In the genomic region with DNA sequence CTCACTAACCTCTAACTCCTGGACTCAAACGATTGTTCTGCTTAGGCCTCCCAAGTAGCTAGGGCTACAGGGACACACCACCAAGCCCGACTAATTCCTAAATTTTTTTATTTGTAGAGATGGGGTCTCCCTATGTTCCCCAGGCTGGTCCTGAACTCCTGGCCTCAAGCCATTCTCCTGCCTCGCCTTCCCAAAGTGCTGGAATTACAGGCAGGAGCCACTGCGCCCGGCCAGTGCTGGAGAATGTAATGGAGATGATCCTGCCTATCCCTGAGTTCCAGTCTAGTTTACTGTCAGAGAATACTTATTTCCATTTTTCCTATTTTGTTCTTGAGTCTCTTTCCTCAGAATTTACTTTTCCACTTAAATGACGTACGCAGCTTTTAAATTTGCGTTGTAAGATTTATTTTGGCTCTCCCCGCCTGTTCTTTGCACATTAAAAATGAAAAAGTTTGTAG, we compare ENCODE assay signal across 8 cellular contexts. TPM values are rescaled to one million over a fixed set of nuclear protein-coding genes. Genes with fewer than 3 reads are reported as not detected.
DNase-seq lines count a peak whose midpoint lies in the region; ATAC-seq and TF ChIP-seq lines count a peak whose summit lies in the region.

A gene (plus strand): TSS at position 408 of the 458 bp plus-strand sequence. CDS start 1,606 bp downstream, outside the sequence.

- ATAC-seq in memory B cell (ENCODE audit: low read depth) (no peak), aorta (ENCODE audit: low FRiP score) (no peak)

- intact Hi-C loops in aorta (cut with DNase I): loop anchor here (5.0 to 10.0 kb wide), 2 partner anchors 32 to 260 kb away; a partner anchor contains a TSS

- peaks cover 16% of the 10 kb centered on the region for H3K4me1 Mint-ChIP-seq in memory B cell

- H3K36me3 ChIP-seq in HUES48 (ENCODE audit: control insufficient read depth, insufficient read depth, low read length) (peaks cover 58% of the 10 kb centered on the region), brain microvascular endothelial cell (replicated peaks) (peaks cover 14% of the 10 kb centered on the region), aorta (ENCODE audit: control insufficient read depth in 1 of 2, insufficient read depth in 2 of 2, low read length in 1 of 2) (peaks cover 1 to 3% of the 10 kb centered on the region in 2 donors)

- H3K9me3 Mint-ChIP-seq in memory B cell: no peaks in the 10 kb centered on the region

- H3K4me1 ChIP-seq in HUES48 (ENCODE audit: control insufficient read depth, insufficient read depth, low read length) (peaks cover 13% of the 10 kb centered on the region), aorta (ENCODE audit: control insufficient read depth in 1 of 2, insufficient read depth in 2 of 2, low read length in 2 of 2) (peaks cover 5 to 6% of the 10 kb centered on the region in 2 donors)

- DNase-seq in brain microvascular endothelial cell (no peak), memory B cell (ENCODE audit: low spot score in 2 of 2) (no peak), aorta (no peak), NCI-H2227 (lab: John Stamatoyannopoulos, UW; ENCODE audit: unreplicated experiment) (no peak), SW 1271 (lab: John Stamatoyannopoulos, UW) (no peak), GM13976 (ENCODE audit: low spot score) (no peak)

- no peak for TF ChIP-seq CTCF in 22Rv1 (IDR thresholded peaks at IDR 0.05)
- no peak for TF ChIP-seq CTCF in brain microvascular endothelial cell (IDR thresholded peaks at IDR 0.05; ENCODE audit: low read depth, low read length, missing control alignments)
- no peak for TF ChIP-seq CTCF in GM13976 (IDR thresholded peaks at IDR 0.05; ENCODE audit: borderline replicate concordance, control extremely low read depth, extremely low read depth, insufficient read depth, missing control alignments)

- peak within 1 kb of the TSS; percentile 99 for H3K4me3 Mint-ChIP-seq in memory B cell

- H3K27me3 ChIP-seq in HUES48 (ENCODE audit: control insufficient read depth, insufficient read depth, low read length) (no peaks in the 10 kb centered on the region), brain microvascular endothelial cell (replicated peaks) (no peaks in the 10 kb centered on the region), aorta (ENCODE audit: control insufficient read depth in 1 of 2, insufficient read depth in 2 of 2, low read length in 1 of 2) (no peaks in the 10 kb centered on the region)

- in situ Hi-C loops in brain microvascular endothelial cell (cut with HindIII; ENCODE audit: low pct_ligation_motif_present, low sequenced_read_pairs): no loop called here
- in situ Hi-C loops in GM13976 (cut with MboI; ENCODE audit: low sequenced_read_pairs, unreplicated experiment): no loop called here

- peak within 1 kb of the TSS; percentile 93 for H3K9ac ChIP-seq in HUES48 (ENCODE audit: low read depth, low read length)

- WGBS in aorta, 2 donors: 36 to 40% methylated on average over 9 of the region's 9 CpGs

- H3K27ac ChIP-seq in 22Rv1 (peak within 1 kb of the TSS; percentile 97), HUES48 (ENCODE audit: low read depth, low read length) (peak within 1 kb of the TSS; percentile 99), brain microvascular endothelial cell (peak within 1 kb of the TSS; percentile 88), aorta (ENCODE audit: low read depth in 1 of 2, low read length in 2 of 2) (peak within 1 kb of the TSS; percentile 59 to 60)

- H3K27ac Mint-ChIP-seq in memory B cell: peak within 1 kb of the TSS; percentile 97

- H3K4me3 ChIP-seq in HUES48 (ENCODE audit: low read depth, low read length): peak within 1 kb of the TSS; percentile 87
- peak within 1 kb of the TSS; percentile 77 for H3K4me3 ChIP-seq in brain microvascular endothelial cell (ENCODE audit: low read depth, low read length)
- H3K4me3 ChIP-seq in aorta (ENCODE audit: low read length in 2 of 2): peak within 1 kb of the TSS; percentile 45 to 62

- peaks cover 4% of the 10 kb centered on the region for H3K36me3 Mint-ChIP-seq in memory B cell

- no peaks in the 10 kb centered on the region for H3K9me3 ChIP-seq in HUES48 (ENCODE audit: control insufficient read depth, insufficient read depth, low read length)
- H3K9me3 ChIP-seq in aorta (ENCODE audit: control insufficient read depth, low read length): no peaks in the 10 kb centered on the region

- no peaks in the 10 kb centered on the region for H3K27me3 Mint-ChIP-seq in memory B cell

RNA-seq across cellular contexts. Expression of the gene that starts here (rescaled TPM):
- total RNA-seq in aorta: 1 to 10 TPM; 4.3 to 6.2 TPM
- 1 to 10 TPM; 2.1 to 2.7 TPM for polyA plus RNA-seq in aorta
